In the genomic region with DNA sequence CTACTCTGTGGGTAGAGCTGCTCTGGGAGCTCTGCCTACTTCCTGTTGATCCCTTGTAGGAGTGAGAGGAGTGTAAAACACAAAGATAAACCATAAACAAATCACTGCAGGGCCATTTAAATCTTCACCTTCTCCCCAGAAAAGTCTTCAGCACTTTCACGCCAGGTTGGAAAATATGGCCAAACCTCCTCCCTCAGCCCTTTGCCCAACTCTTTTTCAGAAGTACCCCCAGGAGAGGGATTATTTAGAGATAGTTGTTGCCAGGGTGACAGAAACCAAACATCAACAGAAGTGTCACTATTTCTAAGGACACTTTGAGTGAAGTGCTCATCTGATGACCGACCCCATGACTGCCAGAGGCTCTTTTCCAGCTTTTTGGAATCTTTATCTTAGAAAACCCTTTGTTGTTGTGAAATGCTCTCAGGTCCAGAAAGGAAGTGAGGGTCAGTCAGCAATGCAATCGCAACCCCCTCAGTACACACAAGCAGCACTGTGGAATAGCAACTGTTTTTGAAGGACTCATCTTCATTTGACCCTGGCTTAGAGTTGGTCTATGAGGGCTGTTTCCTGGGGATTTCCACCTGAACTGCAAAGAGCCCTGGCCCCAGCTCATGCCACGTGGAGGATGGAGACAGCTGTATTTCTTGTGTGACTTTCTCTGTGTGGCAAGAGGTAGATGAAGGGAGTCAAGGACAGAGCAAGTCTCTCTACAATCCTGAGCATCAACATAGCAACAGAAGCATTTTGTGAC, we compare ENCODE assay signal across 9 cellular contexts. TPM values are rescaled to one million over a fixed set of nuclear protein-coding genes. Genes with fewer than 3 reads are reported as not detected.
DNase-seq lines count a peak whose midpoint lies in the region; ATAC-seq and TF ChIP-seq lines count a peak whose summit lies in the region.
"Had no signal": no experiment of that assay in that cellular context is flagged by ENCODE, and none has a peak within 500 bp of the region (broad histone marks: within the 10 kb centered on the region; RNA-seq: fewer than 3 reads in every experiment).

No MANE protein-coding gene starts in this region.

- H3K9me3 ChIP-seq in BLaER1 treated with 17β-estradiol and CSF1 and Interleukin-3, amounts not matched to agents 10 nM and 100 nM (replicated peaks in 1 of 11): peaks cover 0 to 7% (median 5%) of the 10 kb centered on the region in 11 experiments; a peak in 7 of 22 replicates
- H3K9me3 ChIP-seq in liver (ENCODE audit: control insufficient read depth in 4 of 4, low read length in 3 of 4) (no peaks in the 10 kb centered on the region), SK-N-SH (no peaks in the 10 kb centered on the region)

- intact Hi-C loops in activated CD8-positive, alpha-beta T cell treated with anti-CD3 and anti-CD28 coated beads for 36 hours (cut with micrococcal nuclease): no loop called here

- H3K4me3 ChIP-seq in BLaER1 treated with 17β-estradiol and CSF1 and Interleukin-3, amounts not matched to agents 10 nM and 100 nM: 0 out of 20 replicates have a peak overlapping the region, but pooled peaks of 1 of the 10 experiments have one; percentile 5
- H3K4me3 ChIP-seq in liver (ENCODE audit: low read depth in 1 of 3, low read length in 3 of 3): no peak overlapping the region
- no peak overlapping the region for H3K4me3 ChIP-seq in SK-N-SH (ENCODE audit: low read depth in 2 of 2, low read length in 1 of 2)

- H3K9ac ChIP-seq in BLaER1 treated with 17β-estradiol and CSF1 and Interleukin-3, amounts not matched to agents 10 nM and 100 nM: peak overlapping the region in 8 of 11 experiments; percentile 6 to 58 (median 35); a peak in 10 of 22 replicates
- H3K9ac ChIP-seq in liver (ENCODE audit: low read depth in 1 of 2, low read length in 2 of 2): peak overlapping the region in 1 of 2 donors; percentile 71
- no peak overlapping the region for H3K9ac ChIP-seq in SK-N-SH

- H3K4me1 Mint-ChIP-seq in activated CD8-positive, alpha-beta T cell treated with anti-CD3 and anti-CD28 coated beads for 36 hours (ENCODE audit: low read depth): peaks cover 37% of the 10 kb centered on the region

- H3K9me2 ChIP-seq in SK-N-SH: no peaks in the 10 kb centered on the region

- H3K4me1 ChIP-seq in BLaER1 treated with 17β-estradiol and CSF1 and Interleukin-3, amounts not matched to agents 10 nM and 100 nM: peaks cover 25 to 45% (median 32%) of the 10 kb centered on the region in 10 experiments
- H3K4me1 ChIP-seq in liver (ENCODE audit: control insufficient read depth in 4 of 4, insufficient read depth in 4 of 4, low read length in 3 of 4): peaks cover 27 to 76% (median 69%) of the 10 kb centered on the region in 4 donors
- H3K4me1 ChIP-seq in SK-N-SH (ENCODE audit: control insufficient read depth in 1 of 2, insufficient read depth in 2 of 2, low read depth in 1 of 2, low read length in 1 of 2): peaks cover 4 to 21% of the 10 kb centered on the region in 2 experiments; a peak in 3 of 4 replicates

- no peaks in the 10 kb centered on the region for H3K27me3 Mint-ChIP-seq in activated CD8-positive, alpha-beta T cell treated with anti-CD3 and anti-CD28 coated beads for 36 hours

- no peak overlapping the region for H3K4me3 Mint-ChIP-seq in activated CD8-positive, alpha-beta T cell treated with anti-CD3 and anti-CD28 coated beads for 36 hours

- TF ChIP-seq RAD21 in liver (IDR thresholded peaks at IDR 0.05): peak in 1 of 2 donors; percentile 10
- TF ChIP-seq RAD21 in SK-N-SH (IDR thresholded peaks at IDR 0.05; ENCODE audit: low read length): no peak

- no peak for TF ChIP-seq EP300 in SK-N-SH (IDR thresholded peaks at IDR 0.05; ENCODE audit: borderline replicate concordance in 1 of 2, low read depth in 1 of 2, low read length in 1 of 2)

- no peaks in the 10 kb centered on the region for H3K79me2 ChIP-seq in SK-N-SH (ENCODE audit: insufficient read depth)

- POLR2A ChIA-PET in activated CD8-positive, alpha-beta T cell treated with anti-CD3 and anti-CD28 coated beads for 36 hours (lab: Charles Lee): interaction anchor here (0.6 to 1.4 kb wide), 4 partner anchors 9 to 1007 kb away, joined by 3 to 4 read pairs (median 3); no protein-coding TSS in a partner anchor
- POLR2A ChIA-PET in SK-N-SH (lab: Yijun Ruan, JAX): no interaction called here
- POLR2A ChIA-PET in HEK293T (lab: Yijun Ruan, JAX): interaction anchor here (0.8 kb wide), 1 partner anchor 20 kb away, joined by 4 read pairs; no protein-coding TSS in a partner anchor

- peak overlapping the region; percentile 10 for H3K27ac Mint-ChIP-seq in activated CD8-positive, alpha-beta T cell treated with anti-CD3 and anti-CD28 coated beads for 36 hours

- no peak for ATAC-seq in activated CD8-positive, alpha-beta T cell treated with anti-CD3 and anti-CD28 coated beads for 36 hours
- ATAC-seq in HG02623 (IDR thresholded peaks at IDR 0.05; ENCODE audit: unreplicated experiment): no peak

- DNase-seq in GM20000 (ENCODE audit: low spot score) (peak; percentile 42), SK-N-SH (no peak), HEK293T (ENCODE audit: extremely low spot score) (no peak), NCI-H187 treated with DMSO at 0.1 percent for 48 hours (lab: John Stamatoyannopoulos, UW) (no peak)
- peak; percentile 47 for DNase-seq in activated CD8-positive, alpha-beta T cell treated with anti-CD3 and anti-CD28 coated beads for 36 hours
- DNase-seq: stimulated activated CD4-positive, alpha-beta T cell treated with anti-CD3 and anti-CD28 coated beads, Interleukin-4, amount 100 ng/mL, for 4 hours had no signal

- no peaks in the 10 kb centered on the region for H3K36me3 Mint-ChIP-seq in activated CD8-positive, alpha-beta T cell treated with anti-CD3 and anti-CD28 coated beads for 36 hours (ENCODE audit: low read depth)

- H4K20me1 ChIP-seq in BLaER1 treated with 17β-estradiol and CSF1 and Interleukin-3, amounts not matched to agents 10 nM and 100 nM: no peaks in the 10 kb centered on the region
- H4K20me1 ChIP-seq in SK-N-SH (ENCODE audit: insufficient read depth): no peaks in the 10 kb centered on the region

- CTCF ChIA-PET in activated CD8-positive, alpha-beta T cell treated with anti-CD3 and anti-CD28 coated beads for 36 hours (lab: Charles Lee): interaction anchor here (0.9 to 2.3 kb wide), 8 partner anchors 9 to 311 kb away, joined by 3 to 10 read pairs (median 4); no protein-coding TSS in a partner anchor
- CTCF ChIA-PET in SK-N-SH (lab: Yijun Ruan, JAX): interaction anchor here (0.7 to 3.5 kb wide), 7 partner anchors 10 to 979 kb away, joined by 3 to 18 read pairs (median 3); no protein-coding TSS in a partner anchor
- CTCF ChIA-PET in HEK293T (lab: Yijun Ruan, JAX): interaction anchor here (0.7 kb wide), 1 partner anchor 9 kb away, joined by 3 read pairs; no protein-coding TSS in a partner anchor

- H3F3A ChIP-seq in SK-N-SH (replicated peaks; ENCODE audit: insufficient read depth): no peaks in the 10 kb centered on the region

- TF ChIP-seq CTCF in GM20000 (IDR thresholded peaks at IDR 0.05; ENCODE audit: extremely low read depth, missing control alignments) (no peak), liver (IDR thresholded peaks at IDR 0.05; ENCODE audit: low read depth, low read length, missing input control) (no peak), SK-N-SH (IDR thresholded peaks at IDR 0.05) (no peak)
- TF ChIP-seq CTCF in activated CD8-positive, alpha-beta T cell treated with anti-CD3 and anti-CD28 coated beads for 36 hours (IDR thresholded peaks at IDR 0.05): no peak

- no peaks in the 10 kb centered on the region for H3K9me3 Mint-ChIP-seq in activated CD8-positive, alpha-beta T cell treated with anti-CD3 and anti-CD28 coated beads for 36 hours

- H3K27ac ChIP-seq in BLaER1 treated with 17β-estradiol and CSF1 and Interleukin-3, amounts not matched to agents 10 nM and 100 nM: peak overlapping the region; percentile 34 to 78 (median 61); a peak in 19 of 22 replicates
- peak overlapping the region; percentile 83 to 95 for H3K27ac ChIP-seq in liver (ENCODE audit: low read depth in 1 of 2, low read length in 2 of 2)
- H3K27ac ChIP-seq in SK-N-SH (ENCODE audit: low read depth in 2 of 2, low read length in 1 of 2): no peak overlapping the region

- peak overlapping the region; percentile 72 to 89 (median 79) for H3K4me2 ChIP-seq in BLaER1 treated with 17β-estradiol and CSF1 and Interleukin-3, amounts not matched to agents 10 nM and 100 nM
- no peak overlapping the region for H3K4me2 ChIP-seq in SK-N-SH

- no peaks in the 10 kb centered on the region for H3K36me3 ChIP-seq in BLaER1 treated with 17β-estradiol and CSF1 and Interleukin-3, amounts not matched to agents 10 nM and 100 nM
- H3K36me3 ChIP-seq in liver (ENCODE audit: control insufficient read depth in 4 of 4, insufficient read depth in 3 of 4, low read depth in 1 of 4, low read length in 3 of 4): no peaks in the 10 kb centered on the region
- H3K36me3 ChIP-seq in SK-N-SH (replicated peaks in 1 of 2; ENCODE audit: control insufficient read depth in 1 of 2, insufficient read depth in 2 of 2, low read length in 1 of 2): no peaks in the 10 kb centered on the region

- 26% methylated on average over 4 of the region's 4 CpGs for WGBS in liver
- WGBS in SK-N-SH (ENCODE audit: low lambda C conversion rate): 75% methylated on average over 4 of the region's 4 CpGs

- no peaks in the 10 kb centered on the region for H3K27me3 ChIP-seq in BLaER1 treated with 17β-estradiol and CSF1 and Interleukin-3, amounts not matched to agents 10 nM and 100 nM
- H3K27me3 ChIP-seq in liver (ENCODE audit: control insufficient read depth in 4 of 4, insufficient read depth in 4 of 4, low read length in 3 of 4) (no peaks in the 10 kb centered on the region), SK-N-SH (ENCODE audit: insufficient read depth) (no peaks in the 10 kb centered on the region)

- H2AFZ ChIP-seq in SK-N-SH (ENCODE audit: low read depth): no peak overlapping the region

TF ChIP-seq in liver, 16 proteins besides CTCF, POLR2A, EP300 and RAD21 (continues in another document):
- TF ChIP-seq TAF1 (conservative IDR thresholded peaks at IDR 0.05) (no peak), FOXA2 (IDR thresholded peaks at IDR 0.05) (no peak)

TF ChIP-seq in HEK293T, 16 proteins besides CTCF, POLR2A, EP300 and RAD21 (continues in another document):
- TF ChIP-seq FOXM1 (IDR thresholded peaks at IDR 0.05; ENCODE audit: borderline replicate concordance): no peak
- no peak for TF ChIP-seq CTBP1 (IDR thresholded peaks at IDR 0.05; ENCODE audit: borderline replicate concordance)
- no peak for TF ChIP-seq TARDBP (IDR thresholded peaks at IDR 0.05)
- TF ChIP-seq SUZ12 (IDR thresholded peaks at IDR 0.05): no peak
- TF ChIP-seq ZNF384 (IDR thresholded peaks at IDR 0.05): no peak
- TF ChIP-seq L3MBTL2 (conservative IDR thresholded peaks at IDR 0.05): no peak
- no peak for TF ChIP-seq FOXK2 (IDR thresholded peaks at IDR 0.05)
- no peak for TF ChIP-seq ELF4 (IDR thresholded peaks at IDR 0.05)
- TF ChIP-seq ARNT (IDR thresholded peaks at IDR 0.05): no peak
- TF ChIP-seq BHLHE40 (IDR thresholded peaks at IDR 0.05; ENCODE audit: borderline replicate concordance): no peak
- no peak for TF ChIP-seq FOXA1 (IDR thresholded peaks at IDR 0.05)

RNA-seq across cellular contexts. Expression of gene PPP1R21, which starts 24.6 kb away (rescaled TPM):
- total RNA-seq in activated CD8-positive, alpha-beta T cell treated with anti-CD3 and anti-CD28 coated beads for 36 hours: 10 to 100 TPM; 22.6 to 24.4 TPM
- total RNA-seq in liver: 10 to 100 TPM; 17.2 to 26.1 TPM
- polyA plus RNA-seq in liver (10 to 100 TPM in 1 of 2 donors, 1 to 10 TPM in 1; 5.0 to 13.5 TPM), SK-N-SH (2012; rRNA removed) (9.1 and 12.2 TPM in 2 replicates)
- polyA plus RNA-seq in SK-N-SH (2012; cell fraction: cytosol; rRNA removed): 12.5 and 15.3 TPM in 2 replicates
- 20.3 and 21.2 TPM in 2 replicates for polyA plus RNA-seq in SK-N-SH (2012; cell fraction: nucleus; rRNA removed)

Comparison
In these comparisons a context has a peak if more than half of its experiments do, and no peak if none do; other contexts are left out.
1. H3K27ac ChIP-seq: peak in BLaER1 treated with 17β-estradiol and CSF1 and Interleukin-3, amounts not matched to agents 10 nM and 100 nM (11 of 11) and liver (2 of 2); none in SK-N-SH (0 of 2).
2. DNase-seq: peak in GM20000 (single experiment) and activated CD8-positive, alpha-beta T cell treated with anti-CD3 and anti-CD28 coated beads for 36 hours (single experiment); none in SK-N-SH (single experiment), HEK293T (single experiment) and NCI-H187 treated with DMSO at 0.1 percent for 48 hours (single experiment).